In genomic region chr2:135528006-135528405, GRCh38 we compare ENCODE assay signal across 25 cellular contexts. TPM values are rescaled to one million over a fixed set of nuclear protein-coding genes. Genes with fewer than 3 reads are reported as not detected.
DNase-seq lines count a peak whose midpoint lies in the region; ATAC-seq and TF ChIP-seq lines count a peak whose summit lies in the region.
"Had no signal": no experiment of that assay in that cellular context is flagged by ENCODE, and none has a peak within 500 bp of the region (broad histone marks: within the 10 kb centered on the region; RNA-seq: fewer than 3 reads in every experiment).

No MANE protein-coding gene starts in this region.

- H3K4me3 Mint-ChIP-seq in neural crest cell: peak overlapping the region; percentile 64
- H3K4me3 Mint-ChIP-seq: HFFc6 had no signal

- H3K4me1 Mint-ChIP-seq in neural crest cell: peaks cover 16% of the 10 kb centered on the region

- H3K27me3 Mint-ChIP-seq in neural crest cell (ENCODE audit: low read depth): no peaks in the 10 kb centered on the region
- H3K27me3 Mint-ChIP-seq: B cell; CD8-positive, alpha-beta memory T cell; T-helper 17 cell had no signal

- H3K36me3 ChIP-seq in RWPE2 (ENCODE audit: low read depth): peaks cover 7% of the 10 kb centered on the region
- H3K36me3 ChIP-seq: HAP-1 had no signal

- H3K4me1 ChIP-seq in RWPE2 (ENCODE audit: insufficient read depth, poor library complexity, severe bottlenecking): peaks cover 17% of the 10 kb centered on the region

- no peak for TF ChIP-seq CTCF in RWPE2 (IDR thresholded peaks at IDR 0.05; ENCODE audit: poor library complexity, severe bottlenecking)
- no peak for TF ChIP-seq CTCF in neural crest cell (conservative IDR thresholded peaks at IDR 0.05)

- no peaks in the 10 kb centered on the region for H3K9me3 Mint-ChIP-seq in neural crest cell
- H3K9me3 Mint-ChIP-seq: CD8-positive, alpha-beta memory T cell; HFFc6 had no signal

- ATAC-seq in RWPE2 (ENCODE audit: low read depth) (no peak), GM19395 (IDR thresholded peaks at IDR 0.05; ENCODE audit: unreplicated experiment) (no peak), GM21367 (IDR thresholded peaks at IDR 0.05; ENCODE audit: unreplicated experiment) (no peak)
- ATAC-seq: T-helper 17 cell had no signal

- peaks cover 12% of the 10 kb centered on the region for H3K36me3 Mint-ChIP-seq in neural crest cell (ENCODE audit: low read depth)

- no peak overlapping the region for H3K27ac Mint-ChIP-seq in neural crest cell (ENCODE audit: unreplicated experiment)
- H3K27ac Mint-ChIP-seq: B cell, HFFc6, T-helper 17 cell had no signal

- H3K4me3 ChIP-seq in RWPE2 (ENCODE audit: severe bottlenecking): no peak overlapping the region
- H3K4me3 ChIP-seq: GM23248, HAP-1, SK-N-MC had no signal

- no peaks in the 10 kb centered on the region for H3K27me3 ChIP-seq in RWPE2 (ENCODE audit: insufficient read depth, poor library complexity, severe bottlenecking)

- H3K27ac ChIP-seq in RWPE2 (ENCODE audit: poor library complexity, severe bottlenecking): peak overlapping the region; percentile 25
- H3K27ac ChIP-seq: C4-2B, GM23248, SK-N-MC had no signal

- DNase-seq in ELR (ENCODE audit: low read depth): peak; percentile 27
- DNase-seq in M059J (ENCODE audit: low read depth): peak; percentile 75
- no peak for DNase-seq in RWPE2 (ENCODE audit: low spot score)
- no peak for DNase-seq in neural crest cell (ENCODE audit: low read depth, low spot score)
- no peak for DNase-seq in H4 (ENCODE audit: low spot score)
- DNase-seq: CD8-positive, alpha-beta memory T cell; DMS 273 treated with DMSO at 0.1 percent for 48 hours; DMS79 treated with DMSO at 0.1 percent for 48 hours; GM23248; HFFc6; KBM-7; NCI-H1092 treated with DMSO at 0.1 percent for 48 hours; NCI-H1436 treated with DMSO at 0.1 percent for 48 hours; NCI-H1930; NCI-H2107; NCI-H524; NCI-H774; SIG-M5; T-helper 17 cell had no signal

- H3K9me3 ChIP-seq in RWPE2 (ENCODE audit: severe bottlenecking): no peaks in the 10 kb centered on the region
- H3K9me3 ChIP-seq: HAP-1 had no signal

RNA-seq across cellular contexts. Expression of gene ZRANB3, which starts 3.0 kb away (rescaled TPM):
- total RNA-seq in M059J (2014; rRNA removed; shearing (Covaris generic)): 5.6 and 5.7 TPM in 2 replicates
- total RNA-seq in neural crest cell: 14.6 and 18.6 TPM in 2 replicates
- total RNA-seq in H4 (2014; rRNA removed; shearing (Covaris generic)): 13.2 and 13.6 TPM in 2 replicates

RNA-seq across cellular contexts. Expression of gene R3HDM1, which starts 3.3 kb away (rescaled TPM):
- total RNA-seq in M059J (2014; rRNA removed; shearing (Covaris generic)): 13.9 and 19.7 TPM in 2 replicates
- 63.0 and 75.1 TPM in 2 replicates for total RNA-seq in neural crest cell
- 8.7 and 11.5 TPM in 2 replicates for total RNA-seq in H4 (2014; rRNA removed; shearing (Covaris generic))

Comparison
In these comparisons a context has a peak if more than half of its experiments do, and no peak if none do; other contexts are left out.
1. DNase-seq: peak in ELR (single experiment) and M059J (single experiment); none in RWPE2 (single experiment), neural crest cell (single experiment) and H4 (single experiment).